Comparison of ENCODE assay signal across 20 cellular contexts in the genomic region with DNA sequence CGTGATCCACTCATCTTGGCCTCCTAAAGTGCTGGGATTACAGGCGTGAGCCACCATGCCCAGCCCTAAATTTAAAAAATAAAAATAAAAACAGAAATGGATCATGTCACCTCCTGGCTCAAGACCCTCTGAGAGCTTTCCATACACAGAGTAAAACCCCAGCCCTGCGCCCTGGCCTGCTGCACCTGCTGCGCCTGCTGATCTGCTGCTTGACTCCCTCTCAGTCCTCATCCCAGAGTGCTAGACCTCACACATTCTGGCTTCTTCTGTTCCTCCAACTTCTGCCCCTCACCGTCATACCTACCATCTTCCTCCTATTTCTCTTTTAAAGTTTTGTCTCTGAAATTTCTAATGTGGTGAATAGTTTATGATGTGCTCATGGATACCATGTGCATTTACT. TPM values are rescaled to one million over a fixed set of nuclear protein-coding genes. Genes with fewer than 3 reads are reported as not detected.
A peak's percentile ranks its signal among the peaks of the same experiment; 100 is the strongest.
DNase-seq lines count a peak whose midpoint lies in the region; ATAC-seq and TF ChIP-seq lines count a peak whose summit lies in the region.
"Had no signal": no experiment of that assay in that cellular context is flagged by ENCODE, and none has a peak within 500 bp of the region (broad histone marks: within the 10 kb centered on the region; RNA-seq: fewer than 3 reads in every experiment).

No MANE protein-coding gene starts in this region.

- TF ChIP-seq CTCF in Loucy (conservative IDR thresholded peaks at IDR 0.05; ENCODE audit: low read length) = no peak
- no peak for TF ChIP-seq CTCF in esophagus muscularis mucosa (IDR thresholded peaks at IDR 0.05)

- H3K27ac ChIP-seq in esophagus muscularis mucosa (replicated peaks in 1 of 4) = no peak overlapping the region
- H3K27ac ChIP-seq: 22Rv1; A549; BLaER1 treated with 17β-estradiol and CSF1 and Interleukin-3, amounts not matched to agents 10 nM and 100 nM; C4-2B had no signal

- no peak for TF ChIP-seq POLR2A in esophagus muscularis mucosa (IDR thresholded peaks at IDR 0.05; ENCODE audit: low read depth)

- peaks cover 12% of the 10 kb centered on the region for H3K4me1 Mint-ChIP-seq in activated naive CD4-positive, alpha-beta T cell treated with anti-CD3 and anti-CD28 coated beads, Interleukin-2, amount 50 U/mL, for 24 hours
- H3K4me1 Mint-ChIP-seq in activated naive CD4-positive, alpha-beta T cell treated with anti-CD3 and anti-CD28 coated beads, Interleukin-2, amount 10 ng/mL, durations not matched to agents 7 days and 5 days = no peaks in the 10 kb centered on the region

- H3K4me1 ChIP-seq in Loucy (ENCODE audit: insufficient read depth, low read length, poor library complexity, severe bottlenecking) (no peaks in the 10 kb centered on the region), esophagus muscularis mucosa (peaks cover 9 to 11% (median 10%) of the 10 kb centered on the region in 4 donors)
- H3K4me1 ChIP-seq: A549 had no signal

- H3K9me3 Mint-ChIP-seq in activated naive CD4-positive, alpha-beta T cell treated with anti-CD3 and anti-CD28 coated beads, Interleukin-2, amount 50 U/mL, for 24 hours = no peaks in the 10 kb centered on the region
- no peaks in the 10 kb centered on the region for H3K9me3 Mint-ChIP-seq in activated naive CD4-positive, alpha-beta T cell treated with anti-CD3 and anti-CD28 coated beads, Interleukin-2, amount 10 ng/mL, durations not matched to agents 7 days and 5 days
- H3K9me3 Mint-ChIP-seq: CD4-positive, alpha-beta T cell; CD8-positive, alpha-beta T cell had no signal

- no peaks in the 10 kb centered on the region for H3K36me3 Mint-ChIP-seq in activated naive CD4-positive, alpha-beta T cell treated with anti-CD3 and anti-CD28 coated beads, Interleukin-2, amount 50 U/mL, for 24 hours
- no peaks in the 10 kb centered on the region for H3K36me3 Mint-ChIP-seq in activated naive CD4-positive, alpha-beta T cell treated with anti-CD3 and anti-CD28 coated beads, Interleukin-2, amount 10 ng/mL, durations not matched to agents 7 days and 5 days
- H3K36me3 Mint-ChIP-seq: CD8-positive, alpha-beta T cell had no signal

- H2AFZ ChIP-seq in Loucy (ENCODE audit: low read length) = peak overlapping the region; percentile 3; the same call in 1 of the 2 replicates

- no peak for ATAC-seq in HG02885 (IDR thresholded peaks at IDR 0.05; ENCODE audit: poor library complexity, unreplicated experiment)
- ATAC-seq: A549; CD8-positive, alpha-beta T cell had no signal

- no peak overlapping the region for H3K4me3 Mint-ChIP-seq in activated naive CD4-positive, alpha-beta T cell treated with anti-CD3 and anti-CD28 coated beads, Interleukin-2, amount 50 U/mL, for 24 hours
- no peak overlapping the region for H3K4me3 Mint-ChIP-seq in activated naive CD4-positive, alpha-beta T cell treated with anti-CD3 and anti-CD28 coated beads, Interleukin-2, amount 10 ng/mL, durations not matched to agents 7 days and 5 days
- H3K4me3 Mint-ChIP-seq: B cell; CD4-positive, alpha-beta T cell; CD8-positive, alpha-beta T cell had no signal

- H3K27me3 ChIP-seq in Loucy (ENCODE audit: insufficient read depth, low read length, poor library complexity, severe bottlenecking) = no peaks in the 10 kb centered on the region
- no peaks in the 10 kb centered on the region for H3K27me3 ChIP-seq in esophagus muscularis mucosa
- H3K27me3 ChIP-seq: BLaER1 treated with 17β-estradiol and CSF1 and Interleukin-3, amounts not matched to agents 10 nM and 100 nM had no signal

- TF ChIP-seq EP300 in esophagus muscularis mucosa (IDR thresholded peaks at IDR 0.05) = no peak

- H3K9me3 ChIP-seq in Loucy (ENCODE audit: insufficient read depth, low read depth, low read length) = no peaks in the 10 kb centered on the region
- no peaks in the 10 kb centered on the region for H3K9me3 ChIP-seq in esophagus muscularis mucosa
- H3K9me3 ChIP-seq: A549; BLaER1 treated with 17β-estradiol and CSF1 and Interleukin-3, amounts not matched to agents 10 nM and 100 nM; Caco-2 had no signal

- intact Hi-C loops in esophagus muscularis mucosa (cut with DNase I) = no loop called here

- 92% methylated on average over 5 of the region's 5 CpGs for WGBS in esophagus muscularis mucosa

- no peaks in the 10 kb centered on the region for H3F3A ChIP-seq in Loucy (ENCODE audit: low read depth)

- no peaks in the 10 kb centered on the region for H3K79me2 ChIP-seq in Loucy (ENCODE audit: insufficient read depth, low read length)

- CTCF ChIA-PET in activated naive CD4-positive, alpha-beta T cell treated with anti-CD3 and anti-CD28 coated beads, Interleukin-2, amount 10 ng/mL, durations not matched to agents 7 days and 5 days (lab: Charles Lee) = interaction anchor here (1.2 to 3.2 kb wide), 2 partner anchors 10 to 35 kb away, joined by 3 to 15 read pairs; no protein-coding TSS in a partner anchor

- H3K9ac ChIP-seq in Loucy (ENCODE audit: low read depth, low read length, poor library complexity, severe bottlenecking) = no peak overlapping the region
- H3K9ac ChIP-seq: BLaER1 treated with 17β-estradiol and CSF1 and Interleukin-3, amounts not matched to agents 10 nM and 100 nM had no signal

- H3K27ac Mint-ChIP-seq in activated naive CD4-positive, alpha-beta T cell treated with anti-CD3 and anti-CD28 coated beads, Interleukin-2, amount 50 U/mL, for 24 hours = peak overlapping the region; percentile 30
- no peak overlapping the region for H3K27ac Mint-ChIP-seq in activated naive CD4-positive, alpha-beta T cell treated with anti-CD3 and anti-CD28 coated beads, Interleukin-2, amount 10 ng/mL, durations not matched to agents 7 days and 5 days
- H3K27ac Mint-ChIP-seq: B cell; CD4-positive, alpha-beta T cell; CD8-positive, alpha-beta T cell had no signal

- H3K27me3 Mint-ChIP-seq in activated naive CD4-positive, alpha-beta T cell treated with anti-CD3 and anti-CD28 coated beads, Interleukin-2, amount 50 U/mL, for 24 hours = no peaks in the 10 kb centered on the region
- peaks cover 44% of the 10 kb centered on the region for H3K27me3 Mint-ChIP-seq in activated naive CD4-positive, alpha-beta T cell treated with anti-CD3 and anti-CD28 coated beads, Interleukin-2, amount 10 ng/mL, durations not matched to agents 7 days and 5 days
- H3K27me3 Mint-ChIP-seq: B cell had no signal

- H3K4me2 ChIP-seq in Loucy (ENCODE audit: low read depth, low read length, poor library complexity, severe bottlenecking) = no peak overlapping the region
- H3K4me2 ChIP-seq: A549 had no signal

- H3K36me3 ChIP-seq in Loucy (ENCODE audit: insufficient read depth, low read length) = no peaks in the 10 kb centered on the region
- no peaks in the 10 kb centered on the region for H3K36me3 ChIP-seq in esophagus muscularis mucosa
- H3K36me3 ChIP-seq: BLaER1 treated with 17β-estradiol and CSF1 and Interleukin-3, amounts not matched to agents 10 nM and 100 nM had no signal

- H3K4me3 ChIP-seq in Loucy (ENCODE audit: low read length, poor library complexity, severe bottlenecking) (no peak overlapping the region), esophagus muscularis mucosa (no peak overlapping the region)
- H3K4me3 ChIP-seq: A549; BLaER1 treated with 17β-estradiol and CSF1 and Interleukin-3, amounts not matched to agents 10 nM and 100 nM; GM12878 had no signal

- H3K9me2 ChIP-seq in Loucy (replicated peaks; ENCODE audit: low read depth, low read length) = no peaks in the 10 kb centered on the region

- H4K20me1 ChIP-seq in Loucy (ENCODE audit: insufficient read depth, low read length, poor library complexity, severe bottlenecking) = no peaks in the 10 kb centered on the region
- H4K20me1 ChIP-seq: BLaER1 treated with 17β-estradiol and CSF1 and Interleukin-3, amounts not matched to agents 10 nM and 100 nM had no signal

- DNase-seq in activated naive CD4-positive, alpha-beta T cell treated with anti-CD3 and anti-CD28 coated beads, Interleukin-2, amount 10 ng/mL, durations not matched to agents 7 days and 5 days = no peak
- peak; percentile 68 for DNase-seq in esophagus muscularis mucosa (ENCODE audit: extremely low spot score)
- no peak for DNase-seq in EL
- DNase-seq in NCI-H1436 treated with DMSO at 0.1 percent for 48 hours (lab: John Stamatoyannopoulos, UW) = no peak
- DNase-seq: AML-193; Caco-2; Calu3; CD4-positive, alpha-beta T cell; CD8-positive, alpha-beta T cell; DMS79 treated with DMSO at 0.1 percent for 48 hours; GDM1 had no signal

RNA-seq across cellular contexts. Expression of a gene that starts 42.7 kb away (rescaled TPM):
- total RNA-seq in esophagus muscularis mucosa = 10 to 100 TPM; 21.5 to 35.3 (median 32.7) TPM
